Comparison of ENCODE assay signal across 27 cellular contexts in genomic region chr20:16011061-16011460, GRCh38.
"Had no signal": no experiment of that assay in that cellular context is flagged by ENCODE, and none has a peak within 500 bp of the region (broad histone marks: within the 10 kb centered on the region; RNA-seq: fewer than 3 reads in every experiment).

No MANE protein-coding gene starts in this region.

- H3K36me3 Mint-ChIP-seq: activated CD4-positive, alpha-beta memory T cell treated with anti-CD3 and anti-CD28 coated beads for 36 hours; activated naive CD8-positive, alpha-beta T cell treated with anti-CD3 and anti-CD28 coated beads for 36 hours; natural killer cell treated with Interleukin-12 subunit alpha and Interleukin-12 subunit beta and Interleukin-15 and Interleukin-18, amount 100 ng/mL, for 72 hours had no signal

- H3K36me3 ChIP-seq: adrenal gland, brain microvascular endothelial cell, esophagus muscularis mucosa, left ventricle myocardium inferior, pancreas, right atrium auricular region, thoracic aorta had no signal

- H3K27me3 Mint-ChIP-seq: activated CD4-positive, alpha-beta memory T cell treated with anti-CD3 and anti-CD28 coated beads for 36 hours; activated CD4-positive, alpha-beta T cell treated with anti-CD3 and anti-CD28 coated beads, Interleukin-2, amount 10 ng/mL, durations not matched to agents 24 days and 14 days; activated naive CD8-positive, alpha-beta T cell treated with anti-CD3 and anti-CD28 coated beads for 36 hours; dendritic cell treated with granulocyte-macrophage colony-stimulating factor and Interleukin-4, amounts not matched to agents 40 ng/mL and 50 ng/mL, for 4 days; natural killer cell treated with Interleukin-12 subunit alpha and Interleukin-12 subunit beta and Interleukin-15 and Interleukin-18, amount 100 ng/mL, for 72 hours; stimulated activated naive CD8-positive, alpha-beta T cell treated with anti-CD3 and anti-CD28 coated beads, Interleukin-15, Interleukin-2, amounts not matched to agents 100 ng/mL and 50 ng/mL, for 24 hours; T-helper 17 cell had no signal

- ATAC-seq: foreskin keratinocyte; natural killer cell treated with Interleukin-12 subunit alpha and Interleukin-12 subunit beta and Interleukin-15 and Interleukin-18, amount 100 ng/mL, for 72 hours; pancreas; psoas muscle; T-helper 17 cell had no signal

- H3K9me3 Mint-ChIP-seq: activated naive CD4-positive, alpha-beta T cell treated with anti-CD3 and anti-CD28 coated beads for 36 hours; stimulated activated naive CD8-positive, alpha-beta T cell treated with anti-CD3 and anti-CD28 coated beads, Interleukin-15, Interleukin-2, amounts not matched to agents 100 ng/mL and 50 ng/mL, for 24 hours had no signal

- H3K9me3 ChIP-seq: adrenal gland, esophagus muscularis mucosa, left ventricle myocardium inferior, pancreas, psoas muscle, right atrium auricular region, thoracic aorta had no signal

- H3K27ac Mint-ChIP-seq: activated CD4-positive, alpha-beta memory T cell treated with anti-CD3 and anti-CD28 coated beads for 36 hours; activated CD4-positive, alpha-beta T cell treated with anti-CD3 and anti-CD28 coated beads, Interleukin-2, amount 10 ng/mL, durations not matched to agents 24 days and 14 days; activated naive CD4-positive, alpha-beta T cell treated with anti-CD3 and anti-CD28 coated beads for 36 hours; activated naive CD8-positive, alpha-beta T cell treated with anti-CD3 and anti-CD28 coated beads for 36 hours; activated T-helper 1 cell treated with anti-CD3 and anti-CD28 coated beads, Interleukin-12 subunit alpha, Interleukin-12 subunit beta, Interleukin-2, Interleukin-4 antibody, amounts not matched to agents 30 ng/mL and 10 ng/mL and 1 ng/mL, durations not matched to agents 14 hours and 24 hours and 36 hours; dendritic cell treated with granulocyte-macrophage colony-stimulating factor and Interleukin-4, amounts not matched to agents 40 ng/mL and 50 ng/mL, for 4 days; natural killer cell treated with Interleukin-12 subunit alpha and Interleukin-12 subunit beta and Interleukin-15 and Interleukin-18, amount 100 ng/mL, for 72 hours; stimulated activated naive CD8-positive, alpha-beta T cell treated with anti-CD3 and anti-CD28 coated beads, Interleukin-15, Interleukin-2, amounts not matched to agents 100 ng/mL and 50 ng/mL, for 24 hours; T-helper 17 cell had no signal

- H3K27me3 ChIP-seq: adrenal gland, brain microvascular endothelial cell, esophagus muscularis mucosa, foreskin keratinocyte, pancreas, right atrium auricular region had no signal

- H3K27ac ChIP-seq: adrenal gland, brain microvascular endothelial cell, esophagus muscularis mucosa, foreskin keratinocyte, left ventricle myocardium inferior, pancreas, psoas muscle, right atrium auricular region, thoracic aorta had no signal

- H3K4me1 ChIP-seq: adrenal gland, esophagus muscularis mucosa, foreskin keratinocyte, left ventricle myocardium inferior, pancreas, psoas muscle, right atrium auricular region had no signal

- H3K4me3 Mint-ChIP-seq: activated CD4-positive, alpha-beta memory T cell treated with anti-CD3 and anti-CD28 coated beads for 36 hours; activated CD4-positive, alpha-beta T cell treated with anti-CD3 and anti-CD28 coated beads, Interleukin-2, amount 10 ng/mL, durations not matched to agents 24 days and 14 days; activated naive CD4-positive, alpha-beta T cell treated with anti-CD3 and anti-CD28 coated beads for 36 hours; activated naive CD8-positive, alpha-beta T cell treated with anti-CD3 and anti-CD28 coated beads for 36 hours; activated T-helper 1 cell treated with anti-CD3 and anti-CD28 coated beads, Interleukin-12 subunit alpha, Interleukin-12 subunit beta, Interleukin-2, Interleukin-4 antibody, amounts not matched to agents 30 ng/mL and 10 ng/mL and 1 ng/mL, durations not matched to agents 14 hours and 24 hours and 36 hours; dendritic cell treated with granulocyte-macrophage colony-stimulating factor and Interleukin-4, amounts not matched to agents 40 ng/mL and 50 ng/mL, for 4 days; natural killer cell treated with Interleukin-12 subunit alpha and Interleukin-12 subunit beta and Interleukin-15 and Interleukin-18, amount 100 ng/mL, for 72 hours; stimulated activated naive CD8-positive, alpha-beta T cell treated with anti-CD3 and anti-CD28 coated beads, Interleukin-15, Interleukin-2, amounts not matched to agents 100 ng/mL and 50 ng/mL, for 24 hours; T-helper 17 cell had no signal

- DNase-seq: activated CD4-positive, alpha-beta memory T cell treated with anti-CD3 and anti-CD28 coated beads for 36 hours; activated CD4-positive, alpha-beta T cell treated with anti-CD3 and anti-CD28 coated beads, Interleukin-2, amount 10 ng/mL, durations not matched to agents 24 days and 14 days; activated CD4-positive, CD25-positive, alpha-beta regulatory T cell treated with anti-CD3 and anti-CD28 coated beads, Interleukin-2, amount 50 U/mL, for 72 hours; activated CD8-positive, alpha-beta memory T cell treated with anti-CD3 and anti-CD28 coated beads, Interleukin-2, amount 50 U/mL, for 4 hours; activated effector memory CD4-positive, alpha-beta T cell treated with anti-CD3 and anti-CD28 coated beads, Interleukin-2, amount 50 U/mL, for 16 hours; activated naive CD4-positive, alpha-beta T cell treated with anti-CD3 and anti-CD28 coated beads for 36 hours; activated naive CD8-positive, alpha-beta T cell treated with anti-CD3 and anti-CD28 coated beads for 36 hours; activated T-cell treated with anti-CD3 and anti-CD28 coated beads, Interleukin-2, amount 50 U/mL, for 1 hour; adrenal gland; aorta; brain microvascular endothelial cell; foreskin keratinocyte; left ventricle myocardium inferior; midbrain; pancreas; psoas muscle; stimulated activated CD4-positive, alpha-beta T cell treated with anti-CD3 and anti-CD28 coated beads, Interleukin-2, amount 100 ng/mL, for 48 hours; T-helper 17 cell; T1000; trophoblast cell had no signal

- H3K4me1 Mint-ChIP-seq: activated CD4-positive, alpha-beta T cell treated with anti-CD3 and anti-CD28 coated beads, Interleukin-2, amount 10 ng/mL, durations not matched to agents 24 days and 14 days; activated naive CD8-positive, alpha-beta T cell treated with anti-CD3 and anti-CD28 coated beads for 36 hours; T-helper 17 cell had no signal

- H3K4me3 ChIP-seq: adrenal gland, esophagus muscularis mucosa, left ventricle myocardium inferior, pancreas, psoas muscle, right atrium auricular region, thoracic aorta had no signal
